In genomic region chrX:102651968-102652744, GRCh38 we compare ENCODE assay signal across 8 cellular contexts. TPM values are rescaled to one million over a fixed set of nuclear protein-coding genes. Genes with fewer than 3 reads are reported as not detected.
DNase-seq lines count a peak whose midpoint lies in the region; ATAC-seq and TF ChIP-seq lines count a peak whose summit lies in the region.

No MANE protein-coding gene starts in this region.

- TF ChIP-seq CTCF in colonic mucosa (IDR thresholded peaks at IDR 0.05) (peak; percentile 28), left lung (IDR thresholded peaks at IDR 0.05) (peak; percentile 32 to 33)

- H3K27ac ChIP-seq in colonic mucosa = no peak overlapping the region
- H3K27ac ChIP-seq in left lung = no peak overlapping the region

- H3K4me3 ChIP-seq in colonic mucosa = peak overlapping the region; percentile 39
- H3K4me3 ChIP-seq in left lung = peak overlapping the region; percentile 32 to 43

- H3K9ac ChIP-seq in ES-I3 (ENCODE audit: low read depth, low read length) = peak overlapping the region; percentile 60
- H3K9ac ChIP-seq in colonic mucosa (ENCODE audit: low read depth in 2 of 2, low read length in 2 of 2) = peak overlapping the region in 1 of 2 donors; percentile 65

- intact Hi-C loops in colonic mucosa (cut with DNase I) (no loop called here), left lung (cut with DNase I) (no loop called here)

- H3K36me3 ChIP-seq in ES-I3 (ENCODE audit: insufficient read depth, low read length) = no peaks in the 10 kb centered on the region
- H3K36me3 ChIP-seq in colonic mucosa = no peaks in the 10 kb centered on the region
- no peaks in the 10 kb centered on the region for H3K36me3 ChIP-seq in left lung

- ATAC-seq in HG02943 (IDR thresholded peaks at IDR 0.05; ENCODE audit: low read depth, unreplicated experiment) (peak; percentile 54), left lung (peak; percentile 73)

- H3K4me1 ChIP-seq in ES-I3 (ENCODE audit: insufficient read depth, low read length) (0 out of 2 replicates have a peak, but pooled peaks cover 3% of the 10 kb centered on the region), colonic mucosa (no peaks in the 10 kb centered on the region), left lung (no peaks in the 10 kb centered on the region)

- H3K9me3 ChIP-seq in ES-I3 (ENCODE audit: control insufficient read depth, insufficient read depth, low read length) (no peaks in the 10 kb centered on the region), colonic mucosa (no peaks in the 10 kb centered on the region), left lung (no peaks in the 10 kb centered on the region)

- peak; percentile 34 for DNase-seq in activated CD4-positive, CD25-positive, alpha-beta regulatory T cell treated with anti-CD3 and anti-CD28 coated beads, Interleukin-2, amount 50 U/mL, for 72 hours
- DNase-seq in colonic mucosa (peak; percentile 40), left lung (no peak), SW480 (ENCODE audit: low spot score) (no peak), KG1 (lab: John Stamatoyannopoulos, UW) (no peak)
- DNase-seq in stimulated activated CD4-positive, alpha-beta T cell treated with anti-CD3 and anti-CD28 coated beads, TNF-alpha, amount 100 ng/mL, for 24 hours (ENCODE audit: low read depth in 3 of 3) = peak in 2 of 3 experiments; percentile 26 to 28

- H3K27me3 ChIP-seq in colonic mucosa (no peaks in the 10 kb centered on the region), left lung (no peaks in the 10 kb centered on the region)

RNA-seq across cellular contexts. Expression of gene GPRASP1, which starts 0.9 kb away (rescaled TPM):
- total RNA-seq in colonic mucosa (1 to 10 TPM; 2.5 to 3.7 TPM), left lung (1 to 10 TPM; 2.3 to 4.0 TPM)

RNA-seq across cellular contexts. Expression of gene ARMCX5, which starts 52.8 kb away (rescaled TPM):
- 10 to 100 TPM; 10.5 to 15.3 TPM for total RNA-seq in colonic mucosa
- 10 to 100 TPM in 1 of 2 donors, 1 to 10 TPM in 1; 9.2 to 12.7 TPM for total RNA-seq in left lung

Comparison
In these comparisons a context has a peak if more than half of its experiments do, and no peak if none do; other contexts are left out.
1. DNase-seq: peak in activated CD4-positive, CD25-positive, alpha-beta regulatory T cell treated with anti-CD3 and anti-CD28 coated beads, Interleukin-2, amount 50 U/mL, for 72 hours (single experiment), colonic mucosa (single experiment) and stimulated activated CD4-positive, alpha-beta T cell treated with anti-CD3 and anti-CD28 coated beads, TNF-alpha, amount 100 ng/mL, for 24 hours (2 of 3); none in left lung (0 of 2), SW480 (single experiment) and KG1 (single experiment).